35 cellular contexts compared by ENCODE assay signal in genomic region chr18:59345556-59345955, GRCh38. TPM values are rescaled to one million over a fixed set of nuclear protein-coding genes. Genes with fewer than 3 reads are reported as not detected.
"Had no signal": no experiment of that assay in that cellular context is flagged by ENCODE, and none has a peak within 500 bp of the region (broad histone marks: within the 10 kb centered on the region; RNA-seq: fewer than 3 reads in every experiment).

No MANE protein-coding gene starts in this region.

- H3K4me1 ChIP-seq: adrenal gland, colonic mucosa, gastrocnemius medialis, pancreas, prostate gland, thyroid gland had no signal

- H3K4me3 ChIP-seq: adrenal gland, body of pancreas, colonic mucosa, dorsolateral prefrontal cortex, gastrocnemius medialis, pancreas, prostate gland, smooth muscle cell, thyroid gland had no signal

- ATAC-seq: activated T-cell treated with anti-CD3 and anti-CD28 coated beads, Interleukin-2, amount 50 U/mL, for 72 hours; body of pancreas; gastrocnemius medialis; naive thymus-derived CD4-positive, alpha-beta T cell; pancreas; stimulated activated memory B cell treated with anti-CD40 and anti-IgM and Interleukin-4, amounts not matched to agents 10 μg/mL and 1 μg/mL and 100 μg/mL, for 72 hours; stimulated activated naive CD8-positive, alpha-beta T cell treated with anti-CD3 and anti-CD28 coated beads, Interleukin-15, amount 100 ng/mL, for 72 hours had no signal

- H3K27me3 ChIP-seq: adrenal gland, body of pancreas, colonic mucosa, dorsolateral prefrontal cortex, gastrocnemius medialis, pancreas, thyroid gland had no signal

- DNase-seq: activated CD4-positive, alpha-beta T cell treated with anti-CD3 and anti-CD28 coated beads for 4 hours; activated CD4-positive, alpha-beta T cell treated with anti-CD3 and anti-CD28 coated beads, Interleukin-2, amount 50 U/mL, for 4 hours; activated naive CD4-positive, alpha-beta T cell; activated naive CD8-positive, alpha-beta T cell treated with anti-CD3 and anti-CD28 coated beads for 36 hours; activated T-cell treated with anti-CD3 and anti-CD28 coated beads for 4 hours; activated T-cell treated with anti-CD3 and anti-CD28 coated beads, Interleukin-2, amount 50 U/mL, for 72 hours; adrenal gland; aorta; body of pancreas; colonic mucosa; dorsolateral prefrontal cortex; effector memory CD4-positive, alpha-beta T cell; gastrocnemius medialis; glutamatergic neuron; midbrain; naive thymus-derived CD4-positive, alpha-beta T cell; pancreas; stimulated activated CD4-positive, alpha-beta T cell treated with anti-CD3 and anti-CD28 coated beads, Interleukin-1b, Interleukin-23, amount 100 ng/mL, for 48 hours; stimulated activated CD4-positive, alpha-beta T cell treated with anti-CD3 and anti-CD28 coated beads, Interleukin-4, amount 100 ng/mL, for 4 hours; stimulated activated CD8-positive, alpha-beta memory T cell treated with anti-CD3 and anti-CD28 coated beads, Interleukin-4, amount 100 ng/mL, for 48 hours; stimulated activated naive CD8-positive, alpha-beta T cell treated with anti-CD3 and anti-CD28 coated beads, Interleukin-15, amount 100 ng/mL, for 72 hours; substantia nigra; SW 1271; T-helper 9 cell; thyroid gland had no signal

- H3K4me2 ChIP-seq: smooth muscle cell had no signal

- FAIRE-seq: keratinocyte, pancreas, TTC549 had no signal

- H3K9me3 ChIP-seq: body of pancreas, colonic mucosa, gastrocnemius medialis, pancreas, prostate gland, thyroid gland had no signal

- H3K27ac ChIP-seq: adrenal gland, body of pancreas, colonic mucosa, dorsolateral prefrontal cortex, gastrocnemius medialis, pancreas, prostate gland, thyroid gland, VCaP had no signal

RNA-seq across cellular contexts. Expression of gene CPLX4, which starts 27.1 kb away (rescaled TPM):
- total RNA-seq: activated naive CD8-positive, alpha-beta T cell treated with anti-CD3 and anti-CD28 coated beads for 36 hours; activated T-cell treated with anti-CD3 and anti-CD28 coated beads, Interleukin-2, amount 50 U/mL, for 72 hours; adrenal gland; aorta; body of pancreas; colonic mucosa; dorsolateral prefrontal cortex; gastrocnemius medialis; lower leg skin; naive thymus-derived CD4-positive, alpha-beta T cell; prostate gland; smooth muscle cell; thyroid gland; ureter had no signal
- polyA plus RNA-seq: adrenal gland; esophagus; keratinocyte; naive thymus-derived CD4-positive, alpha-beta T cell; neural cell; pancreas; smooth muscle cell had no signal
